In genomic region chr6:134065706-134066105, GRCh38 we compare ENCODE assay signal across 8 cellular contexts. TPM values are rescaled to one million over a fixed set of nuclear protein-coding genes. Genes with fewer than 3 reads are reported as not detected.
DNase-seq lines count a peak whose midpoint lies in the region; FAIRE-seq and TF ChIP-seq lines count a peak whose summit lies in the region.
"Had no signal": no experiment of that assay in that cellular context is flagged by ENCODE, and none has a peak within 500 bp of the region (broad histone marks: within the 10 kb centered on the region; RNA-seq: fewer than 3 reads in every experiment).

No MANE protein-coding gene starts in this region.

- intact Hi-C loops in activated T-helper 1 cell treated with anti-CD3 and anti-CD28 coated beads, Interleukin-12 subunit alpha, Interleukin-12 subunit beta, Interleukin-2, Interleukin-4 antibody, amounts not matched to agents 30 ng/mL and 10 ng/mL and 1 ng/mL, durations not matched to agents 14 hours and 24 hours and 36 hours (cut with micrococcal nuclease): no loop called here

- H3K4me1 Mint-ChIP-seq in neural crest cell: peaks cover 19% of the 10 kb centered on the region
- no peaks in the 10 kb centered on the region for H3K4me1 Mint-ChIP-seq in activated T-helper 1 cell treated with anti-CD3 and anti-CD28 coated beads, Interleukin-12 subunit alpha, Interleukin-12 subunit beta, Interleukin-2, Interleukin-4 antibody, amounts not matched to agents 30 ng/mL and 10 ng/mL and 1 ng/mL, durations not matched to agents 14 hours and 24 hours and 36 hours (ENCODE audit: low read depth)

- no peaks in the 10 kb centered on the region for H3K27me3 Mint-ChIP-seq in neural crest cell (ENCODE audit: low read depth)
- H3K27me3 Mint-ChIP-seq in activated T-helper 1 cell treated with anti-CD3 and anti-CD28 coated beads, Interleukin-12 subunit alpha, Interleukin-12 subunit beta, Interleukin-2, Interleukin-4 antibody, amounts not matched to agents 30 ng/mL and 10 ng/mL and 1 ng/mL, durations not matched to agents 14 hours and 24 hours and 36 hours (ENCODE audit: insufficient read depth): peaks cover 6% of the 10 kb centered on the region

- peak; percentile 50 for TF ChIP-seq CTCF in GM10248 (IDR thresholded peaks at IDR 0.05; ENCODE audit: control extremely low read depth, extremely low read depth, low read depth, missing control alignments)
- TF ChIP-seq CTCF in neural crest cell (conservative IDR thresholded peaks at IDR 0.05): peak; percentile 38

- H3K27ac Mint-ChIP-seq in neural crest cell (ENCODE audit: unreplicated experiment): no peak overlapping the region
- H3K27ac Mint-ChIP-seq in activated T-helper 1 cell treated with anti-CD3 and anti-CD28 coated beads, Interleukin-12 subunit alpha, Interleukin-12 subunit beta, Interleukin-2, Interleukin-4 antibody, amounts not matched to agents 30 ng/mL and 10 ng/mL and 1 ng/mL, durations not matched to agents 14 hours and 24 hours and 36 hours: no peak overlapping the region

- peaks cover under 1% of the 10 kb centered on the region for H3K36me3 Mint-ChIP-seq in neural crest cell (ENCODE audit: low read depth)
- H3K36me3 Mint-ChIP-seq in activated T-helper 1 cell treated with anti-CD3 and anti-CD28 coated beads, Interleukin-12 subunit alpha, Interleukin-12 subunit beta, Interleukin-2, Interleukin-4 antibody, amounts not matched to agents 30 ng/mL and 10 ng/mL and 1 ng/mL, durations not matched to agents 14 hours and 24 hours and 36 hours (ENCODE audit: low read depth): no peaks in the 10 kb centered on the region

- POLR2A ChIA-PET in GM10248 (lab: Yijun Ruan, JAX): no interaction called here

- peaks cover 6% of the 10 kb centered on the region for H3K9me3 Mint-ChIP-seq in neural crest cell
- H3K9me3 Mint-ChIP-seq in activated T-helper 1 cell treated with anti-CD3 and anti-CD28 coated beads, Interleukin-12 subunit alpha, Interleukin-12 subunit beta, Interleukin-2, Interleukin-4 antibody, amounts not matched to agents 30 ng/mL and 10 ng/mL and 1 ng/mL, durations not matched to agents 14 hours and 24 hours and 36 hours: peaks cover 5% of the 10 kb centered on the region

- no peak for FAIRE-seq in frontal cortex (lab: Jason Lieb, UNC)

- H3K4me3 Mint-ChIP-seq in neural crest cell: no peak overlapping the region
- H3K4me3 Mint-ChIP-seq in activated T-helper 1 cell treated with anti-CD3 and anti-CD28 coated beads, Interleukin-12 subunit alpha, Interleukin-12 subunit beta, Interleukin-2, Interleukin-4 antibody, amounts not matched to agents 30 ng/mL and 10 ng/mL and 1 ng/mL, durations not matched to agents 14 hours and 24 hours and 36 hours: no peak overlapping the region

- CTCF ChIA-PET in GM10248 (lab: Yijun Ruan, JAX): interaction anchor here (0.6 to 6.2 kb wide), 12 partner anchors 8 to 150 kb away, joined by 3 to 122 read pairs (median 22); partner anchors contain the start of gene SLC2A12

- peak; percentile 31 for DNase-seq in GM10248 (ENCODE audit: extremely low spot score)
- peak; percentile 49 for DNase-seq in HT-29 (ENCODE audit: low spot score)
- DNase-seq in amniotic epithelial cell (ENCODE audit: low read depth): peak; percentile 39
- DNase-seq in neural crest cell (ENCODE audit: low read depth, low spot score): no peak
- no peak for DNase-seq in MV-4-11 (lab: John Stamatoyannopoulos, UW)
- DNase-seq in frontal cortex (ENCODE audit: low spot score in 2 of 2): no peak
- DNase-seq in activated T-helper 1 cell treated with anti-CD3 and anti-CD28 coated beads, Interleukin-12 subunit alpha, Interleukin-12 subunit beta, Interleukin-2, Interleukin-4 antibody, amounts not matched to agents 30 ng/mL and 10 ng/mL and 1 ng/mL, durations not matched to agents 14 hours and 24 hours and 36 hours (ENCODE audit: low spot score): no peak
- DNase-seq: activated T-cell treated with anti-CD3 and anti-CD28 coated beads, Interleukin-2, amount 50 U/mL, for 1 hour had no signal

RNA-seq across cellular contexts. Expression of gene SLC2A12, which starts 13.3 kb away (rescaled TPM):
- total RNA-seq in HT-29 (2014; rRNA removed; shearing (Covaris generic)): 1.9 and 2.5 TPM in 2 replicates
- total RNA-seq in neural crest cell (1.1 and 1.3 TPM in 2 replicates), frontal cortex (4.1 TPM)
- total RNA-seq in activated T-helper 1 cell treated with anti-CD3 and anti-CD28 coated beads, Interleukin-12 subunit alpha, Interleukin-12 subunit beta, Interleukin-2, Interleukin-4 antibody, amounts not matched to agents 30 ng/mL and 10 ng/mL and 1 ng/mL, durations not matched to agents 14 hours and 24 hours and 36 hours: 0.05 TPM in 1 of 2 replicates, not detected in the other

Comparison
In these comparisons a context has a peak if more than half of its experiments do, and no peak if none do; other contexts are left out.
1. DNase-seq: peak in GM10248 (single experiment), HT-29 (single experiment) and amniotic epithelial cell (single experiment); none in neural crest cell (single experiment), MV-4-11 (single experiment), frontal cortex (0 of 2) and activated T-helper 1 cell treated with anti-CD3 and anti-CD28 coated beads, Interleukin-12 subunit alpha, Interleukin-12 subunit beta, Interleukin-2, Interleukin-4 antibody, amounts not matched to agents 30 ng/mL and 10 ng/mL and 1 ng/mL, durations not matched to agents 14 hours and 24 hours and 36 hours (single experiment).